In the genomic region with DNA sequence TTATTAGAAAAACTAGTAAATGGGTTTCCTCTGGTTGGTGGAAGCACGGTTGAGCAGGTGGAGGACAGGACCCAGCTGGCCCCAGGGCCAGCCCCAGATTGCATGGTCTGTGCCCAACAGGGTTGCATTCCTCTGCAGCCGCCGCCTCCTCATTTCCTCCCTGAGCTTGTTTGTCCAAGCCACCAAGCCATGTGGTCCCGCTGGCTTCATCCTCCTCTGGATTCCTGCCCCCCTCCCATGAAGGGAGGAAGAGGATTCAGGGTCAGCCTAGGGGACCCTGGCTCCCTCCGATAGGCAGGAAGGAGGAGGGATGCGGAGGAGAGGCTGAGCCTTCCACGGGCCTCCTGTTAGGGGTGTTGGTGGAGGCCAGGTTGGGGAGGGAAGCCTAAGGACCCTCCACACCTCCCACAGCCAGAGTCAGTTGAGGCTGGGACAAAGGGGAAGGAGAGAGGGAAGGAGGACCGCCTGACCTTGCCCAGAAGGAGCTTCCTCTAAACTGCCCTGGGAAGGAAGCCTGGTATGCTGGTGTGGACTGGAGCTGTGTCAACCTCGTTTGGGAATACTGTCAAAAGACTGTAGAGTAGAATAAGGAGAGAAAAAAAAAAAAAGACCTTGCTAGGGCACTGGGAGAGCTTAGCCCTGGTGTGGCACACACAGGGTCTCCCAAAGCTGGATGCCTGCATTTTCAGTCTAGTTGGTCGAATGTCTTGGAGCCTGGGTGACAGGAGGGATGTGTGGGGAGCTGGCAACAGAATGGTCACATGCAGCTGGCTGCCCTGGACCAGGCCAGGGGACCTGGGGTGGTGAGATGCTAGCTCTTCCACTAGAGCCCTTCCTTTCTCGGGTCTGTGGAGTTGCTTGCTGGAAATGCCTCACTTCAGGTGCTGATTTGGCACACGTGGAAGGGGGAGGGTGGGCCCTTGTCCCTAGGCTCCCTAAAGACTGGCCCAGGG, we compare ENCODE assay signal across 9 cellular contexts. TPM values are rescaled to one million over a fixed set of nuclear protein-coding genes. Genes with fewer than 3 reads are reported as not detected.
DNase-seq lines count a peak whose midpoint lies in the region; ATAC-seq and TF ChIP-seq lines count a peak whose summit lies in the region.
"Had no signal": no experiment of that assay in that cellular context is flagged by ENCODE, and none has a peak within 500 bp of the region (broad histone marks: within the 10 kb centered on the region; RNA-seq: fewer than 3 reads in every experiment).

No MANE protein-coding gene starts in this region.

- H3K27ac ChIP-seq in right atrium auricular region = peak overlapping the region in 1 of 2 donors; percentile 66
- H3K27ac ChIP-seq in neutrophil = peak overlapping the region; percentile 31
- peak overlapping the region in 1 of 2 donors; percentile 37 for H3K27ac ChIP-seq in aorta (ENCODE audit: low read depth in 1 of 2, low read length in 2 of 2)

- TF ChIP-seq CTCF in right atrium auricular region (IDR thresholded peaks at IDR 0.05) (no peak), fibroblast of the aortic adventitia (IDR thresholded peaks at IDR 0.05; ENCODE audit: insufficient read depth, low read length) (no peak), neutrophil (IDR thresholded peaks at IDR 0.05) (no peak)

- ATAC-seq in Right ventricle myocardium inferior (peak; percentile 22), aorta (ENCODE audit: low FRiP score) (peak; percentile 31), GM21717 (IDR thresholded peaks at IDR 0.05; ENCODE audit: unreplicated experiment) (no peak), HG03095 (IDR thresholded peaks at IDR 0.05; ENCODE audit: unreplicated experiment) (no peak)

- H3K4me1 ChIP-seq in right atrium auricular region (peaks cover 0 to 24% of the 10 kb centered on the region in 2 donors), neutrophil (ENCODE audit: control insufficient read depth in 1 of 2, insufficient read depth in 1 of 2, low read depth in 1 of 2, low read length in 1 of 2) (peaks cover 0 to 3% of the 10 kb centered on the region in 2 experiments), aorta (ENCODE audit: control insufficient read depth in 1 of 2, insufficient read depth in 2 of 2, low read length in 2 of 2) (no peaks in the 10 kb centered on the region)

- intact Hi-C loops in Right ventricle myocardium inferior (cut with DNase I) (no loop called here), aorta (cut with DNase I) (loop anchor here in 1 of 2 donors (5.0 kb wide), 1 partner anchor 39 kb away; no protein-coding TSS in a partner anchor)

- peak; percentile 69 for DNase-seq in Right ventricle myocardium inferior (ENCODE audit: missing footprints)
- DNase-seq in right atrium auricular region (ENCODE audit: low spot score) = no peak
- DNase-seq in fibroblast of the aortic adventitia (ENCODE audit: low read depth) = peak; percentile 25
- DNase-seq in aorta = peak in 1 of 2 donors; percentile 77
- no peak for DNase-seq in NCI-H748 (lab: John Stamatoyannopoulos, UW; ENCODE audit: unreplicated experiment)
- DNase-seq: DND-41 had no signal

- WGBS in aorta, 2 donors = 3 to 9% methylated on average over 12 of the region's 12 CpGs

- H3K4me3 ChIP-seq in right atrium auricular region = no peak overlapping the region
- H3K4me3 ChIP-seq in fibroblast of the aortic adventitia (ENCODE audit: low read depth, low read length) = no peak overlapping the region
- no peak overlapping the region for H3K4me3 ChIP-seq in neutrophil (ENCODE audit: low read depth in 1 of 2, low read length in 1 of 2)
- no peak overlapping the region for H3K4me3 ChIP-seq in aorta (ENCODE audit: low read length in 2 of 2)

- H3K36me3 ChIP-seq in right atrium auricular region = peaks cover 46% of the 10 kb centered on the region
- peaks cover 94% of the 10 kb centered on the region for H3K36me3 ChIP-seq in neutrophil
- H3K36me3 ChIP-seq in aorta (ENCODE audit: control insufficient read depth in 1 of 2, insufficient read depth in 2 of 2, low read length in 1 of 2) = peaks cover 0 to 4% of the 10 kb centered on the region in 2 donors

- H3K27me3 ChIP-seq in right atrium auricular region = no peaks in the 10 kb centered on the region
- no peaks in the 10 kb centered on the region for H3K27me3 ChIP-seq in neutrophil
- no peaks in the 10 kb centered on the region for H3K27me3 ChIP-seq in aorta (ENCODE audit: control insufficient read depth in 1 of 2, insufficient read depth in 2 of 2, low read length in 1 of 2)

- no peaks in the 10 kb centered on the region for H3K9me3 ChIP-seq in right atrium auricular region
- no peaks in the 10 kb centered on the region for H3K9me3 ChIP-seq in neutrophil
- no peaks in the 10 kb centered on the region for H3K9me3 ChIP-seq in aorta (ENCODE audit: control insufficient read depth, low read length)

RNA-seq across cellular contexts. Expression of gene PLEKHG3, which starts 42.4 kb away (rescaled TPM):
- total RNA-seq in Right ventricle myocardium inferior (19.6 TPM), right atrium auricular region (10 to 100 TPM; 26.1 to 28.1 TPM), fibroblast of the aortic adventitia (ENCODE audit: low replicate concordance) (8.2 and 9.0 TPM in 2 replicates), aorta (10 to 100 TPM; 46.5 to 82.9 TPM)
- polyA plus RNA-seq in aorta = 10 to 100 TPM; 10.9 to 49.8 TPM

Comparison
In these comparisons a context has a peak if more than half of its experiments do, and no peak if none do; other contexts are left out.
1. DNase-seq: peak in Right ventricle myocardium inferior (single experiment) and fibroblast of the aortic adventitia (single experiment); none in right atrium auricular region (single experiment) and NCI-H748 (single experiment).
2. ATAC-seq: peak in Right ventricle myocardium inferior (single experiment) and aorta (single experiment); none in GM21717 (single experiment) and HG03095 (single experiment).